In genomic region chr15:66040211-66040892, GRCh38 we compare ENCODE assay signal across 21 cellular contexts.
"Had no signal": no experiment of that assay in that cellular context is flagged by ENCODE, and none has a peak within 500 bp of the region (broad histone marks: within the 10 kb centered on the region; RNA-seq: fewer than 3 reads in every experiment).

No MANE protein-coding gene starts in this region.

- H3K27ac Mint-ChIP-seq: activated CD4-positive, alpha-beta memory T cell treated with anti-CD3 and anti-CD28 coated beads for 36 hours; activated naive CD8-positive, alpha-beta T cell treated with anti-CD3 and anti-CD28 coated beads, Interleukin-2, amount 50 U/mL, for 24 hours; activated T-cell treated with anti-CD3 and anti-CD28 coated beads, Interleukin-2, amount 50 U/mL, for 72 hours; naive B cell; T-helper 17 cell had no signal

- H3K9me3 ChIP-seq: body of pancreas, gastroesophageal sphincter, upper lobe of left lung had no signal

- ATAC-seq: activated naive CD8-positive, alpha-beta T cell treated with anti-CD3 and anti-CD28 coated beads, Interleukin-2, amount 50 U/mL, for 24 hours; activated T-cell treated with anti-CD3 and anti-CD28 coated beads, Interleukin-2, amount 50 U/mL, for 72 hours; body of pancreas; gastroesophageal sphincter; stimulated activated naive CD8-positive, alpha-beta T cell treated with anti-CD3 and anti-CD28 coated beads, Interleukin-15, Interleukin-2, amounts not matched to agents 100 U/mL and 50 U/mL, for 24 hours; T-helper 17 cell had no signal

- H3K9me3 Mint-ChIP-seq: activated CD4-positive, alpha-beta memory T cell treated with anti-CD3 and anti-CD28 coated beads for 36 hours; activated naive CD8-positive, alpha-beta T cell treated with anti-CD3 and anti-CD28 coated beads, Interleukin-2, amount 50 U/mL, for 24 hours; activated T-cell treated with anti-CD3 and anti-CD28 coated beads, Interleukin-2, amount 50 U/mL, for 72 hours had no signal

- H3K27me3 ChIP-seq: body of pancreas, cardiac muscle cell, upper lobe of left lung had no signal

- H3K4me1 ChIP-seq: upper lobe of left lung had no signal

- H3K27ac ChIP-seq: body of pancreas, cardiac muscle cell, gastroesophageal sphincter, upper lobe of left lung had no signal

- H3K36me3 Mint-ChIP-seq: activated CD4-positive, alpha-beta memory T cell treated with anti-CD3 and anti-CD28 coated beads for 36 hours; naive B cell had no signal

- H3K36me3 ChIP-seq: cardiac muscle cell, gastroesophageal sphincter, upper lobe of left lung had no signal

- H3K4me3 Mint-ChIP-seq: activated CD4-positive, alpha-beta memory T cell treated with anti-CD3 and anti-CD28 coated beads for 36 hours; activated naive CD8-positive, alpha-beta T cell treated with anti-CD3 and anti-CD28 coated beads, Interleukin-2, amount 50 U/mL, for 24 hours; activated T-cell treated with anti-CD3 and anti-CD28 coated beads, Interleukin-2, amount 50 U/mL, for 72 hours; naive B cell; T-helper 17 cell had no signal

- FAIRE-seq: endometrium, keratinocyte had no signal

- H3K4me3 ChIP-seq: body of pancreas, cardiac muscle cell, gastroesophageal sphincter, lung, upper lobe of left lung had no signal

- DNase-seq: activated CD4-positive, alpha-beta memory T cell treated with anti-CD3 and anti-CD28 coated beads for 36 hours; activated CD4-positive, alpha-beta T cell treated with anti-CD3 and anti-CD28 coated beads for 48 hours; activated effector memory CD4-positive, alpha-beta T cell treated with anti-CD3 and anti-CD28 coated beads, Interleukin-2, amount 50 U/mL, for 16 hours; activated naive CD4-positive, alpha-beta T cell treated with anti-CD3 and anti-CD28 coated beads, Interleukin-2, amount 50 U/mL, for 16 hours; activated naive CD8-positive, alpha-beta T cell treated with anti-CD3 and anti-CD28 coated beads, Interleukin-2, amount 50 U/mL, for 24 hours; activated T-cell treated with anti-CD3 and anti-CD28 coated beads, Interleukin-2, amount 50 U/mL, for 72 hours; anterior cingulate cortex; head of caudate nucleus; naive B cell; occipital lobe; stimulated activated CD4-positive, alpha-beta T cell treated with anti-CD3 and anti-CD28 coated beads, Interleukin-4, amount 100 ng/mL, for 4 hours; stimulated activated naive CD8-positive, alpha-beta T cell treated with anti-CD3 and anti-CD28 coated beads, Interleukin-15, Interleukin-2, amounts not matched to agents 100 U/mL and 50 U/mL, for 24 hours; SW 1271; T-helper 17 cell; upper lobe of left lung had no signal

- H3K4me1 Mint-ChIP-seq: activated naive CD8-positive, alpha-beta T cell treated with anti-CD3 and anti-CD28 coated beads, Interleukin-2, amount 50 U/mL, for 24 hours; naive B cell; T-helper 17 cell had no signal
